Comparison of ENCODE assay signal across 8 cellular contexts in the genomic region with DNA sequence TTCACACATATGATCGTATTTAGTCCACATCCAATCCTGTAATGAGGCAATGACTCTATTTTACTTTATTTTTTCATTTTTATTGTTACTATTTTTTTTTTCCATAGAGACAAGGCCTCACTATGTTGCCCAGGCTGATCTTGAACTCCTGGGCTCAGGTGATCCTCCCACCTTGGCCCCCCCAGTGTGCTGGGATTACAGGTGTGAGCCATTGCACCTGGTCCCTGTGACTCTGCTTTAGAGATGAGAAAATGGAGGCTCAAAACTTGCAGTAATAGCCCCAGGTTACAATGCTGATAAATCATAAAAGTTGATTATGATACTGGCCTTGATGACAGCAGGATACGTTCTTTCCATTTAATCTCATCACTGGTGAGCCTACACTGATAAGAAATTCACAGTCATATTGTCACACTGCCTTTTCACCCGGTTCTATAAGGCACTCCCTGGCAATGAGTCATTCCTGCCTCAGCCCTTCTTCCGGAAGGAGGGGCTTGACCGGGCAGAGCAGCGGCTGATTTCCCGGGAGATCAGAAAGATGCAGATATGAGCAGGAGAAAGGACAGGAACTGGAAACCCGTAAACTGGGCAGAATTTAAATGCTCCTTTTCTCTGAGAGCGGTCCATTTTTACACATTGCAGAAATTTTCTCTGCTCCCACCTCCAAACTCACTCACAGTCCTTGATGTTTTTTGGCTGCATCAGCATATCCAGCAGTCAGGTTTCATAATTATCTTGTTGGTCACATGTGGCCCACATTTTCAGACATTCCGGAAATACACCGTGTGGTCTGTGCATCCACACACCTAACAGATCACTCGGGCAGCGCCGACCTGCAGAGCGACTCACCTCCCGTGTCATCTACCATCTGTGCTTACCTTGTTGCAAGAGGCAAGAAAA.
DNase-seq lines count a peak whose midpoint lies in the region; ATAC-seq and TF ChIP-seq lines count a peak whose summit lies in the region.

No MANE protein-coding gene starts in this region.

- H3K4me3 ChIP-seq in RWPE2 (ENCODE audit: severe bottlenecking) (no peak overlapping the region), fibroblast of the aortic adventitia (ENCODE audit: low read depth, low read length) (no peak overlapping the region), retinal pigment epithelial cell (ENCODE audit: low read length) (peak overlapping the region; percentile 8), sigmoid colon (no peak overlapping the region)

- H3K27ac ChIP-seq in RWPE2 (ENCODE audit: poor library complexity, severe bottlenecking): peak overlapping the region; percentile 66
- H3K27ac ChIP-seq in sigmoid colon: no peak overlapping the region

- no peak for TF ChIP-seq EP300 in sigmoid colon (IDR thresholded peaks at IDR 0.05)

- H3K9me3 ChIP-seq in RWPE2 (ENCODE audit: severe bottlenecking) (no peaks in the 10 kb centered on the region), sigmoid colon (no peaks in the 10 kb centered on the region)

- H3K4me1 ChIP-seq in RWPE2 (ENCODE audit: insufficient read depth, poor library complexity, severe bottlenecking) (peaks cover 23% of the 10 kb centered on the region), sigmoid colon (no peaks in the 10 kb centered on the region)

- intact Hi-C loops in sigmoid colon (cut with DNase I): no loop called here

- H3K27me3 ChIP-seq in RWPE2 (ENCODE audit: insufficient read depth, poor library complexity, severe bottlenecking) (no peaks in the 10 kb centered on the region), sigmoid colon (no peaks in the 10 kb centered on the region)

- TF ChIP-seq CTCF in RWPE2 (IDR thresholded peaks at IDR 0.05; ENCODE audit: poor library complexity, severe bottlenecking) (no peak), fibroblast of the aortic adventitia (IDR thresholded peaks at IDR 0.05; ENCODE audit: insufficient read depth, low read length) (no peak), retinal pigment epithelial cell (conservative IDR thresholded peaks at IDR 0.05; ENCODE audit: low read depth, low read length) (no peak), sigmoid colon (IDR thresholded peaks at IDR 0.05) (no peak)

- peak; percentile 92 for ATAC-seq in RWPE2 (ENCODE audit: low read depth)
- ATAC-seq in GM19351 (IDR thresholded peaks at IDR 0.05; ENCODE audit: unreplicated experiment): no peak
- ATAC-seq in GM18861 (IDR thresholded peaks at IDR 0.05; ENCODE audit: unreplicated experiment): no peak

- TF ChIP-seq POLR2A in sigmoid colon (IDR thresholded peaks at IDR 0.05): no peak

- H3K36me3 ChIP-seq in RWPE2 (ENCODE audit: low read depth): no peaks in the 10 kb centered on the region
- no peaks in the 10 kb centered on the region for H3K36me3 ChIP-seq in sigmoid colon

- WGBS in sigmoid colon, 2 donors: 16 to 65% methylated on average over 16 of the region's 16 CpGs

- DNase-seq in HK-2 (ENCODE audit: unreplicated experiment): peak; percentile 54
- peak; percentile 77 for DNase-seq in RWPE2 (ENCODE audit: low spot score)
- DNase-seq in fibroblast of the aortic adventitia (ENCODE audit: low read depth): peak; percentile 12
- peak; percentile 48 for DNase-seq in retinal pigment epithelial cell (ENCODE audit: low read depth)
- DNase-seq in sigmoid colon: no peak
- DNase-seq in hippocampal formation (lab: John Stamatoyannopoulos, UW): no peak

Comparison
In these comparisons a context has a peak if more than half of its experiments do, and no peak if none do; other contexts are left out.
1. DNase-seq: peak in HK-2 (single experiment), RWPE2 (single experiment), fibroblast of the aortic adventitia (single experiment) and retinal pigment epithelial cell (single experiment); none in sigmoid colon (single experiment) and hippocampal formation (0 of 2).